ENCODE assay signal across 1 cellular context in genomic region chr10:11425672-11426071, GRCh38.
TF ChIP-seq lines count a peak whose summit lies in the region.

No MANE protein-coding gene starts in this region.

TF ChIP-seq in SK-N-SH treated with all-trans-retinoic acid at 6 μM for 48 hours, 23 proteins besides CTCF, POLR2A, EP300 and RAD21 (continued from another document):
- TF ChIP-seq POU6F1 (CRISPR knock-in tag; IDR thresholded peaks at IDR 0.05; ENCODE audit: borderline replicate concordance, low read depth) (no peak), ZC3H10 (CRISPR knock-in tag; IDR thresholded peaks at IDR 0.05) (no peak), CSDC2 (CRISPR knock-in tag; IDR thresholded peaks at IDR 0.05) (no peak), GLIS3 (CRISPR knock-in tag; IDR thresholded peaks at IDR 0.05) (no peak), CREB5 (CRISPR knock-in tag; IDR thresholded peaks at IDR 0.05; ENCODE audit: low read depth) (no peak), SNAI2 (CRISPR knock-in tag; IDR thresholded peaks at IDR 0.05) (no peak), TOX (CRISPR knock-in tag; IDR thresholded peaks at IDR 0.05; ENCODE audit: borderline replicate concordance) (no peak)
